In the genomic region with DNA sequence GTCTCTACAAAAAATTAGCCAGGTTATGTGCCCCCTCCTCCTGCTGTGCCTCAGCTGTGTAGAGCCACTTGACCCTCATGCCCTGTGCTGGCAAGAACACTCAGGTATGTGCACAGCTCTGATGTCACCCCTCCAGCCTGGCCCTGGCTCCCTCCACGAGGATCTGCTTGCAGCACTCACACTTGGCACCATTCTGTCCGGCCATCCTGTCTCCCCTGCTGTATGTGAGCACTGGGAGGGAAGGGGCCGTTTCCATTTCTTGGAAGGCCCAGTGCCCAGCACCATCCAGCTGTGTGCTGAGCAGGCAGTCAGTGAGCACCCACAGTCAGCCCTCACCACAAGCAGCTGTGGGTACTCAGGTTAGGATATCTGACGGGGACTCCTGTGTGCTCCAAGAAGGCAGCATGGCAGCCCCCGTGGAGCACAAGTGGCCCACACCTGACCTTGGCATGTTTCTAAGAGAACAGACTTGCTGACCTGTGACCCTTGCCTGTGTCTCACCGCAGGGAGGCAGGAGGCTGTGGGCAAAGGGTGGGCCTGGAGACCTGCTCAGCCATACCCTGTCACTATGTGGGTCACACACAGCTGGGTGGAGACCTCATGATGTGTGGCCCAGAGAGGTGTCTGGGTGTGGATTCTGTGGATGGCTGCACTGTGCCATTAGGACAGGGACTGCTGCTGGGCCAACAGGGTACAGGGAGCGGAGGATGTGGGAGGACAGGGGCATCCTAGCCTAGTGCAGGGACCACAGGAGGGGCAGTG, we compare ENCODE assay signal across 13 cellular contexts. TPM values are rescaled to one million over a fixed set of nuclear protein-coding genes. Genes with fewer than 3 reads are reported as not detected.
DNase-seq lines count a peak whose midpoint lies in the region; ATAC-seq and TF ChIP-seq lines count a peak whose summit lies in the region.
"Had no signal": no experiment of that assay in that cellular context is flagged by ENCODE, and none has a peak within 500 bp of the region (broad histone marks: within the 10 kb centered on the region; RNA-seq: fewer than 3 reads in every experiment).

No MANE protein-coding gene starts in this region.

- H3K36me3 Mint-ChIP-seq in naive thymus-derived CD4-positive, alpha-beta T cell: peaks cover 9 to 55% (median 37%) of the 10 kb centered on the region in 5 donors

- POLR2A ChIA-PET in naive thymus-derived CD4-positive, alpha-beta T cell (lab: Charles Lee): interaction anchor here (0.6 kb wide), 1 partner anchor 288 kb away, joined by 3 read pairs; no protein-coding TSS in a partner anchor

- peak overlapping the region in 3 of 10 donors; percentile 15 to 43 (median 29) for H3K4me3 Mint-ChIP-seq in naive thymus-derived CD4-positive, alpha-beta T cell

- H3K4me3 ChIP-seq in right atrium auricular region: no peak overlapping the region
- H3K4me3 ChIP-seq in body of pancreas: no peak overlapping the region
- no peak overlapping the region for H3K4me3 ChIP-seq in naive thymus-derived CD4-positive, alpha-beta T cell (ENCODE audit: low read length)
- H3K4me3 ChIP-seq: smooth muscle cell, transverse colon had no signal

- H3K4me1 ChIP-seq in right atrium auricular region: peaks cover 0 to 38% of the 10 kb centered on the region in 2 donors
- H3K4me1 ChIP-seq in body of pancreas: peaks cover 39% of the 10 kb centered on the region
- H3K4me1 ChIP-seq in naive thymus-derived CD4-positive, alpha-beta T cell (ENCODE audit: control insufficient read depth in 2 of 2, insufficient read depth in 2 of 2, low read length in 2 of 2): peaks cover 11 to 25% of the 10 kb centered on the region in 2 donors

- ATAC-seq in Right ventricle myocardium inferior (peak; percentile 88), body of pancreas (no peak), GM21423 (IDR thresholded peaks at IDR 0.05; ENCODE audit: unreplicated experiment) (no peak)
- ATAC-seq in naive thymus-derived CD4-positive, alpha-beta T cell: peak; percentile 36
- ATAC-seq in activated CD4-positive, CD25-positive, alpha-beta regulatory T cell treated with anti-CD3 and anti-CD28 coated beads, Interleukin-2, amount 50 U/mL, for 24 hours: no peak

- H3K27me3 ChIP-seq in right atrium auricular region (no peaks in the 10 kb centered on the region), body of pancreas (no peaks in the 10 kb centered on the region)
- H3K27me3 ChIP-seq in naive thymus-derived CD4-positive, alpha-beta T cell (ENCODE audit: control insufficient read depth in 2 of 2, insufficient read depth in 2 of 2, low read length in 2 of 2): no peaks in the 10 kb centered on the region
- H3K27me3 ChIP-seq: transverse colon had no signal

- H3K27ac ChIP-seq in right atrium auricular region (peak overlapping the region in 1 of 2 donors; percentile 19), body of pancreas (peak overlapping the region in 1 of 4 donors; percentile 8)
- H3K27ac ChIP-seq in naive thymus-derived CD4-positive, alpha-beta T cell (ENCODE audit: low read depth, low read length): no peak overlapping the region
- H3K27ac ChIP-seq: transverse colon had no signal

- 70 to 80% methylated on average over 6 to 7 of the region's 7 CpGs for WGBS in body of pancreas, 2 donors

- H3K4me1 Mint-ChIP-seq in naive thymus-derived CD4-positive, alpha-beta T cell: peaks cover 46 to 89% (median 76%) of the 10 kb centered on the region in 7 donors

- peak overlapping the region in 5 of 9 donors; percentile 47 to 66 (median 52) for H3K27ac Mint-ChIP-seq in naive thymus-derived CD4-positive, alpha-beta T cell
- H3K27ac Mint-ChIP-seq: activated naive CD4-positive, alpha-beta T cell treated with anti-CD3 and anti-CD28 coated beads, Interleukin-2, amount 50 U/mL, for 72 hours had no signal

- CTCF ChIA-PET in naive thymus-derived CD4-positive, alpha-beta T cell (lab: Charles Lee): interaction anchor here (0.5 to 0.7 kb wide), 4 partner anchors 10 to 338 kb away, joined by 3 to 4 read pairs (median 3); no protein-coding TSS in a partner anchor

- peak; percentile 71 for DNase-seq in Right ventricle myocardium inferior (ENCODE audit: missing footprints)
- DNase-seq in right atrium auricular region (ENCODE audit: low spot score): no peak
- peak in 3 of 4 donors; percentile 24 to 55 (median 39) for DNase-seq in body of pancreas
- no peak for DNase-seq in naive thymus-derived CD4-positive, alpha-beta T cell
- no peak for DNase-seq in AG08396 (ENCODE audit: low spot score)
- no peak for DNase-seq in MV-4-11 (lab: John Stamatoyannopoulos, UW)
- DNase-seq: Kasumi-1, NCI-H2171 treated with DMSO at 0.1 percent for 48 hours, transverse colon had no signal

- H3K36me3 ChIP-seq in right atrium auricular region: no peaks in the 10 kb centered on the region
- no peaks in the 10 kb centered on the region for H3K36me3 ChIP-seq in body of pancreas (replicated peaks in 1 of 2; ENCODE audit: insufficient read depth in 1 of 2, low read depth in 2 of 2)
- H3K36me3 ChIP-seq in naive thymus-derived CD4-positive, alpha-beta T cell (ENCODE audit: control insufficient read depth in 2 of 3, insufficient read depth in 3 of 3, low read length in 3 of 3): no peaks in the 10 kb centered on the region
- H3K36me3 ChIP-seq: transverse colon had no signal

- TF ChIP-seq CTCF in right atrium auricular region (IDR thresholded peaks at IDR 0.05) (no peak), body of pancreas (IDR thresholded peaks at IDR 0.05) (no peak)

- no peak for TF ChIP-seq POLR2A in body of pancreas (IDR thresholded peaks at IDR 0.05)

- peaks cover 0 to 34% (median 9%) of the 10 kb centered on the region in 11 donors for H3K9me3 Mint-ChIP-seq in naive thymus-derived CD4-positive, alpha-beta T cell

- H3K9me3 ChIP-seq in right atrium auricular region (peaks cover 0 to 11% of the 10 kb centered on the region in 2 donors), body of pancreas (no peaks in the 10 kb centered on the region)
- no peaks in the 10 kb centered on the region for H3K9me3 ChIP-seq in naive thymus-derived CD4-positive, alpha-beta T cell (ENCODE audit: control insufficient read depth in 2 of 3, low read length in 3 of 3)
- H3K9me3 ChIP-seq: transverse colon had no signal

- intact Hi-C loops in Right ventricle myocardium inferior (cut with DNase I) (no loop called here), body of pancreas (cut with DNase I) (no loop called here)
- intact Hi-C loops in naive thymus-derived CD4-positive, alpha-beta T cell (cut with micrococcal nuclease): no loop called here

- no peaks in the 10 kb centered on the region for H3K27me3 Mint-ChIP-seq in naive thymus-derived CD4-positive, alpha-beta T cell

RNA-seq across cellular contexts. Expression of a gene that starts 31.5 kb away (rescaled TPM):
- total RNA-seq in Right ventricle myocardium inferior (45.7 TPM), right atrium auricular region (10 to 100 TPM; 66.0 to 76.0 TPM), body of pancreas (10 to 100 TPM; 87.0 to 96.5 TPM)
- 100 to 1,000 TPM; 109 to 186 (median 165) TPM for total RNA-seq in naive thymus-derived CD4-positive, alpha-beta T cell
- polyA plus RNA-seq in naive thymus-derived CD4-positive, alpha-beta T cell: 10 to 100 TPM; 15.3 to 20.4 TPM

Comparison
In these comparisons a context has a peak if more than half of its experiments do, and no peak if none do; other contexts are left out.
1. DNase-seq: peak in Right ventricle myocardium inferior (single experiment) and body of pancreas (3 of 4); none in right atrium auricular region (single experiment), naive thymus-derived CD4-positive, alpha-beta T cell (0 of 9), AG08396 (single experiment) and MV-4-11 (single experiment).
2. ATAC-seq: peak in Right ventricle myocardium inferior (single experiment) and naive thymus-derived CD4-positive, alpha-beta T cell (single experiment); none in body of pancreas (single experiment), GM21423 (single experiment) and activated CD4-positive, CD25-positive, alpha-beta regulatory T cell treated with anti-CD3 and anti-CD28 coated beads, Interleukin-2, amount 50 U/mL, for 24 hours (0 of 2).